In genomic region chr20:30594112-30594511, GRCh38 we compare ENCODE assay signal across 11 cellular contexts.
A peak's percentile ranks its signal among the peaks of the same experiment; 100 is the strongest.
DNase-seq lines count a peak whose midpoint lies in the region; ATAC-seq and TF ChIP-seq lines count a peak whose summit lies in the region.
"Had no signal": no experiment of that assay in that cellular context is flagged by ENCODE, and none has a peak within 500 bp of the region (broad histone marks: within the 10 kb centered on the region; RNA-seq: fewer than 3 reads in every experiment).

No MANE protein-coding gene starts in this region.

- H2AFZ ChIP-seq in SK-N-SH (ENCODE audit: low read depth), result no peak overlapping the region

- no peak overlapping the region for H3K4me2 ChIP-seq in SK-N-SH

- DNase-seq in SK-N-SH, result peak; percentile 52
- DNase-seq in NCI-H748 treated with DMSO at 0.1 percent for 48 hours (lab: John Stamatoyannopoulos, UW), result peak; percentile 2
- DNase-seq in esophagus muscularis mucosa (ENCODE audit: extremely low spot score), result peak; percentile 91
- no peak for DNase-seq in NCI-H2081 treated with DMSO at 0.1 percent for 48 hours (lab: John Stamatoyannopoulos, UW)
- DNase-seq in NOMO-1 treated with dmso at 0.1 percent for 144 hours (lab: John Stamatoyannopoulos, UW; ENCODE audit: unreplicated experiment), result no peak
- DNase-seq: C1 segment of cervical spinal cord; Calu3; CD4-positive, alpha-beta T cell; DMS 273 treated with DMSO at 0.1 percent for 48 hours had no signal

- TF ChIP-seq RAD21 in SK-N-SH (IDR thresholded peaks at IDR 0.05; ENCODE audit: low read length), result no peak

- CTCF ChIA-PET in SK-N-SH (lab: Yijun Ruan, JAX), result interaction anchor here (0.6 kb wide), 1 partner anchor 1112 kb away, joined by 3 read pairs; no protein-coding TSS in a partner anchor

- no peaks in the 10 kb centered on the region for H3K27me3 ChIP-seq in SK-N-SH (ENCODE audit: insufficient read depth)
- peaks cover 0 to 19% (median 0%) of the 10 kb centered on the region in 4 donors for H3K27me3 ChIP-seq in esophagus muscularis mucosa

- no peaks in the 10 kb centered on the region for H3K9me3 ChIP-seq in SK-N-SH
- H3K9me3 ChIP-seq in esophagus muscularis mucosa, result no peaks in the 10 kb centered on the region

- ATAC-seq in SK-N-SH treated with all-trans-retinoic acid at 6 μM for 48 hours, result no peak
- no peak for ATAC-seq in GM21390 (IDR thresholded peaks at IDR 0.05; ENCODE audit: unreplicated experiment)

- H3K79me2 ChIP-seq in SK-N-SH (ENCODE audit: insufficient read depth), result no peaks in the 10 kb centered on the region

- H3K27ac ChIP-seq in SK-N-SH (ENCODE audit: low read depth in 2 of 2, low read length in 1 of 2), result no peak overlapping the region
- no peak overlapping the region for H3K27ac ChIP-seq in esophagus muscularis mucosa (replicated peaks in 1 of 4)

- POLR2A ChIA-PET in SK-N-SH (lab: Yijun Ruan, JAX), result no interaction called here

- 6% methylated on average over 16 of the region's 18 CpGs for WGBS in SK-N-SH (ENCODE audit: low lambda C conversion rate)
- WGBS in esophagus muscularis mucosa, result 82% methylated on average over 18 of the region's 18 CpGs

- no peaks in the 10 kb centered on the region for H3K9me2 ChIP-seq in SK-N-SH

- H3K4me3 ChIP-seq in SK-N-SH (ENCODE audit: low read depth in 2 of 2, low read length in 1 of 2) (peak overlapping the region in 1 of 2 experiments; percentile 4; a peak in 1 of 4 replicates), esophagus muscularis mucosa (no peak overlapping the region)

- no peaks in the 10 kb centered on the region for H4K20me1 ChIP-seq in SK-N-SH (ENCODE audit: insufficient read depth)

- no peak for TF ChIP-seq CTCF in SK-N-SH (IDR thresholded peaks at IDR 0.05)
- no peak for TF ChIP-seq CTCF in esophagus muscularis mucosa (IDR thresholded peaks at IDR 0.05)

- H3K4me1 ChIP-seq in SK-N-SH (ENCODE audit: control insufficient read depth in 1 of 2, insufficient read depth in 2 of 2, low read depth in 1 of 2, low read length in 1 of 2) (peaks cover 0 to 3% of the 10 kb centered on the region in 2 experiments; a peak in 1 of 4 replicates), esophagus muscularis mucosa (no peaks in the 10 kb centered on the region)

- TF ChIP-seq EP300 in SK-N-SH (IDR thresholded peaks at IDR 0.05; ENCODE audit: borderline replicate concordance in 1 of 2, low read depth in 1 of 2, low read length in 1 of 2) (no peak), esophagus muscularis mucosa (IDR thresholded peaks at IDR 0.05) (no peak)

- intact Hi-C loops in esophagus muscularis mucosa (cut with DNase I), result no loop called here

- no peak overlapping the region for H3K9ac ChIP-seq in SK-N-SH

- H3K36me3 ChIP-seq in SK-N-SH (replicated peaks in 1 of 2; ENCODE audit: control insufficient read depth in 1 of 2, insufficient read depth in 2 of 2, low read length in 1 of 2) (no peaks in the 10 kb centered on the region), esophagus muscularis mucosa (no peaks in the 10 kb centered on the region)

- H3F3A ChIP-seq in SK-N-SH (replicated peaks; ENCODE audit: insufficient read depth), result no peaks in the 10 kb centered on the region

- TF ChIP-seq POLR2A in esophagus muscularis mucosa (IDR thresholded peaks at IDR 0.05; ENCODE audit: low read depth), result no peak

TF ChIP-seq in SK-N-SH, 30 proteins besides CTCF, POLR2A, EP300 and RAD21:
- TF ChIP-seq GABPA (IDR thresholded peaks at IDR 0.05; ENCODE audit: low read depth), result no peak

TF ChIP-seq in SK-N-SH treated with all-trans-retinoic acid at 6 μM for 48 hours, 23 proteins besides CTCF, POLR2A, EP300 and RAD21 (continues in another document):
- TF ChIP-seq RARB (CRISPR knock-in tag; IDR thresholded peaks at IDR 0.05) (no peak), ISL1 (CRISPR knock-in tag; IDR thresholded peaks at IDR 0.05) (no peak), ZC3H10 (CRISPR knock-in tag; IDR thresholded peaks at IDR 0.05) (no peak), CSDC2 (CRISPR knock-in tag; IDR thresholded peaks at IDR 0.05) (no peak), PATZ1 (CRISPR knock-in tag; IDR thresholded peaks at IDR 0.05; ENCODE audit: borderline replicate concordance) (no peak), ZFP30 (CRISPR knock-in tag; IDR thresholded peaks at IDR 0.05) (no peak), ARNTL (CRISPR knock-in tag; IDR thresholded peaks at IDR 0.05; ENCODE audit: borderline replicate concordance, low read depth) (no peak), ZNF8 (CRISPR knock-in tag; IDR thresholded peaks at IDR 0.05) (no peak), OSR1 (CRISPR knock-in tag; IDR thresholded peaks at IDR 0.05) (no peak), POU6F1 (CRISPR knock-in tag; IDR thresholded peaks at IDR 0.05; ENCODE audit: borderline replicate concordance, low read depth) (no peak), ESRRG (CRISPR knock-in tag; IDR thresholded peaks at IDR 0.05) (no peak), CREB5 (CRISPR knock-in tag; IDR thresholded peaks at IDR 0.05; ENCODE audit: low read depth) (no peak), SNAI2 (CRISPR knock-in tag; IDR thresholded peaks at IDR 0.05) (no peak)
- TF ChIP-seq, protein P1, sequence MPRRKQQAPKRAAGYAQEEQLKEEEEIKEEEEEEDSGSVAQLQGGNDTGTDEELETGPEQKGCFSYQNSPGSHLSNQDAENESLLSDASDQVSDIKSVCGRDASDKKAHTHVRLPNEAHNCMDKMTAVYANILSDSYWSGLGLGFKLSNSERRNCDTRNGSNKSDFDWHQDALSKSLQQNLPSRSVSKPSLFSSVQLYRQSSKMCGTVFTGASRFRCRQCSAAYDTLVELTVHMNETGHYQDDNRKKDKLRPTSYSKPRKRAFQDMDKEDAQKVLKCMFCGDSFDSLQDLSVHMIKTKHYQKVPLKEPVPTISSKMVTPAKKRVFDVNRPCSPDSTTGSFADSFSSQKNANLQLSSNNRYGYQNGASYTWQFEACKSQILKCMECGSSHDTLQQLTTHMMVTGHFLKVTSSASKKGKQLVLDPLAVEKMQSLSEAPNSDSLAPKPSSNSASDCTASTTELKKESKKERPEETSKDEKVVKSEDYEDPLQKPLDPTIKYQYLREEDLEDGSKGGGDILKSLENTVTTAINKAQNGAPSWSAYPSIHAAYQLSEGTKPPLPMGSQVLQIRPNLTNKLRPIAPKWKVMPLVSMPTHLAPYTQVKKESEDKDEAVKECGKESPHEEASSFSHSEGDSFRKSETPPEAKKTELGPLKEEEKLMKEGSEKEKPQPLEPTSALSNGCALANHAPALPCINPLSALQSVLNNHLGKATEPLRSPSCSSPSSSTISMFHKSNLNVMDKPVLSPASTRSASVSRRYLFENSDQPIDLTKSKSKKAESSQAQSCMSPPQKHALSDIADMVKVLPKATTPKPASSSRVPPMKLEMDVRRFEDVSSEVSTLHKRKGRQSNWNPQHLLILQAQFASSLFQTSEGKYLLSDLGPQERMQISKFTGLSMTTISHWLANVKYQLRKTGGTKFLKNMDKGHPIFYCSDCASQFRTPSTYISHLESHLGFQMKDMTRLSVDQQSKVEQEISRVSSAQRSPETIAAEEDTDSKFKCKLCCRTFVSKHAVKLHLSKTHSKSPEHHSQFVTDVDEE (CRISPR knock-in tag; IDR thresholded peaks at IDR 0.05), result no peak

Comparison
In these comparisons a context has a peak if more than half of its experiments do, and no peak if none do; other contexts are left out.
1. DNase-seq: peak in SK-N-SH (single experiment), NCI-H748 treated with DMSO at 0.1 percent for 48 hours (single experiment) and esophagus muscularis mucosa (single experiment); none in NCI-H2081 treated with DMSO at 0.1 percent for 48 hours (single experiment) and NOMO-1 treated with dmso at 0.1 percent for 144 hours (single experiment).